Comparison of ENCODE assay signal across 13 cellular contexts in genomic region chr17:17523001-17523713, GRCh38. TPM values are rescaled to one million over a fixed set of nuclear protein-coding genes. Genes with fewer than 3 reads are reported as not detected.
DNase-seq lines count a peak whose midpoint lies in the region; ATAC-seq and TF ChIP-seq lines count a peak whose summit lies in the region.
"Had no signal": no experiment of that assay in that cellular context is flagged by ENCODE, and none has a peak within 500 bp of the region (broad histone marks: within the 10 kb centered on the region; RNA-seq: fewer than 3 reads in every experiment).

No MANE protein-coding gene starts in this region.

- no peaks in the 10 kb centered on the region for H3K4me1 ChIP-seq in osteoblast (ENCODE audit: insufficient read depth, low read length)

- H3K9me3 ChIP-seq in osteoblast (ENCODE audit: low read depth, low read length) (no peaks in the 10 kb centered on the region), MG63 (no peaks in the 10 kb centered on the region)

- no peaks in the 10 kb centered on the region for H3K36me3 ChIP-seq in osteoblast (ENCODE audit: insufficient read depth, low read length)
- H3K36me3 ChIP-seq in MG63: no peaks in the 10 kb centered on the region

- H3K4me3 ChIP-seq in osteoblast (ENCODE audit: insufficient read depth, low read length) (no peak overlapping the region), MG63 (no peak overlapping the region)

- TF ChIP-seq CTCF in osteoblast (IDR thresholded peaks at IDR 0.05; ENCODE audit: extremely low read depth, low read depth, low read length): no peak

- no peaks in the 10 kb centered on the region for H3K79me2 ChIP-seq in osteoblast (ENCODE audit: insufficient read depth, low read length)

- ATAC-seq in GM21528 (IDR thresholded peaks at IDR 0.05; ENCODE audit: low FRiP score, unreplicated experiment): no peak

- H3K27ac ChIP-seq in osteoblast (ENCODE audit: low read depth, low read length): no peak overlapping the region
- H3K27ac ChIP-seq: 22Rv1 had no signal

- no peaks in the 10 kb centered on the region for H3K27me3 ChIP-seq in osteoblast (ENCODE audit: insufficient read depth, low read length)
- no peaks in the 10 kb centered on the region for H3K27me3 ChIP-seq in MG63

- no peak overlapping the region for H2AFZ ChIP-seq in osteoblast (ENCODE audit: low read length)

- peak; percentile 29 for DNase-seq in DMS153 (lab: John Stamatoyannopoulos, UW)
- no peak for DNase-seq in DMS153 treated with DMSO at 0.1 percent for 48 hours (lab: John Stamatoyannopoulos, UW; ENCODE audit: unreplicated experiment)
- DNase-seq in NCI-H2196 treated with DMSO at 0.1 percent for 48 hours (lab: John Stamatoyannopoulos, UW; ENCODE audit: unreplicated experiment): peak; percentile 21
- peak; percentile 75 for DNase-seq in brain pericyte (ENCODE audit: low read depth, low spot score)
- peak; percentile 67 for DNase-seq in osteoblast (ENCODE audit: insufficient read length, low spot score, missing footprints)
- DNase-seq in NK-92 (lab: John Stamatoyannopoulos, UW; ENCODE audit: unreplicated experiment): no peak
- no peak for DNase-seq in MG63
- DNase-seq: activated CD4-positive, alpha-beta T cell treated with anti-CD3 and anti-CD28 coated beads, Interleukin-2, amount 10 ng/mL, durations not matched to agents 7 days and 5 days; activated effector memory CD4-positive, alpha-beta T cell treated with anti-CD3 and anti-CD28 coated beads, Interleukin-2, amount 50 U/mL, for 16 hours; NCI-H526 treated with DMSO at 0.1 percent for 48 hours; occipital lobe had no signal

- no peaks in the 10 kb centered on the region for H4K20me1 ChIP-seq in osteoblast (ENCODE audit: insufficient read depth, low read length)

- H3K4me2 ChIP-seq in osteoblast (ENCODE audit: insufficient read depth, low read length): no peak overlapping the region

RNA-seq across cellular contexts. Expression of gene RASD1, which starts 27.0 kb away (rescaled TPM):
- 13.8 and 14.7 TPM in 2 replicates for total RNA-seq in osteoblast
- 0.67 and 5.6 TPM in 2 replicates for total RNA-seq in MG63 (2014; rRNA removed; shearing (Covaris generic); ENCODE audit: low replicate concordance)

RNA-seq across cellular contexts. Expression of gene MED9, which starts 46.4 kb away (rescaled TPM):
- 15.6 and 17.0 TPM in 2 replicates for total RNA-seq in osteoblast
- 7.0 and 13.3 TPM in 2 replicates for total RNA-seq in MG63 (2014; rRNA removed; shearing (Covaris generic); ENCODE audit: low replicate concordance)

Comparison
In these comparisons a context has a peak if more than half of its experiments do, and no peak if none do; other contexts are left out.
1. DNase-seq: peak in DMS153 (single experiment), NCI-H2196 treated with DMSO at 0.1 percent for 48 hours (single experiment), brain pericyte (single experiment) and osteoblast (single experiment); none in DMS153 treated with DMSO at 0.1 percent for 48 hours (single experiment), NK-92 (single experiment) and MG63 (single experiment).